7 cellular contexts compared by ENCODE assay signal in genomic region chr10:116689744-116690143, GRCh38.
"Had no signal": no experiment of that assay in that cellular context is flagged by ENCODE, and none has a peak within 500 bp of the region (broad histone marks: within the 10 kb centered on the region; RNA-seq: fewer than 3 reads in every experiment).

No MANE protein-coding gene starts in this region.

- H3K36me3 ChIP-seq: HAP-1 had no signal

- ATAC-seq: HCT116, HepG2 had no signal

- H3K4me1 ChIP-seq: HAP-1 had no signal

- H3K4me3 Mint-ChIP-seq: GM23338 had no signal

- H3K9me3 ChIP-seq: HAP-1 had no signal

- H3K27ac Mint-ChIP-seq: IgD-negative memory B cell had no signal

- H3K27ac ChIP-seq: HL-60 had no signal

- DNase-seq: H7 had no signal

- H3K4me3 ChIP-seq: GM23338, HAP-1 had no signal
